ENCODE assay signal across 10 cellular contexts in the genomic region with DNA sequence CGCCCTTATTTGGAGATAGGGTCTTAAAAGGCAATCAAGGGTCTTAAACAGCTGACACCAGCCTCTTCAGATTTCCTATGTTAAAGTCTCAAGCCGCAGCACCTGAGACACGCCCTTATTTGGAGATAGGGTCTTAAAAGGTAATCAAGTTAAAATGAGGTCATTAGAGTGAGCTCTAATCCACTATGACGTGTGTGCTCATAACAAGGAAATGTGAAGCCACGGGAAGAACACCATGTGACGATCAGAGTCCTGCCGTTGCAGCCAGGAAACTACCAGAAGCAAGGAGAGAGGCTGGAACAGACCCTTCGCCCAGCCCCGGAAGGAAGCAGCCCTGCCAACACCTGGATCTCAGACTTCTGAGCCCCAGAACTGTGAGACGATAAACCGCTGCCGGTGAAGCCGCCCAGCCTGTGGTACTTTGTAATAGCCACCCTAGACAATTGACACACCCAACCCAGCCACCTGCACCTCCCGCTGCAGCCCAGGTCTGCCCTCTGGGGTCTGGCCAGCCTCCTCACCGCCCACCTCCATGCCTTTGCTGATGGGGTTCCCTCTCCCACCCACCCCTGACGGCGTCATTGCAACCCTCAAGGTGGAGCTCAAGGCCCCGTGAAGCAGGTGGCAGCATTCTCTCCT.
DNase-seq lines count a peak whose midpoint lies in the region; ATAC-seq and TF ChIP-seq lines count a peak whose summit lies in the region.
"Had no signal": no experiment of that assay in that cellular context is flagged by ENCODE, and none has a peak within 500 bp of the region (broad histone marks: within the 10 kb centered on the region; RNA-seq: fewer than 3 reads in every experiment).

No MANE protein-coding gene starts in this region.

- intact Hi-C loops in transverse colon (cut with DNase I; ENCODE audit: low total_unique reads), result no loop called here

- POLR2A ChIA-PET in activated naive CD8-positive, alpha-beta T cell treated with anti-CD3 and anti-CD28 coated beads, Interleukin-2, amount 10 ng/mL, durations not matched to agents 7 days and 5 days (lab: Charles Lee), result no interaction called here

- H3K4me1 Mint-ChIP-seq in activated naive CD8-positive, alpha-beta T cell treated with anti-CD3 and anti-CD28 coated beads, Interleukin-2, amount 10 ng/mL, durations not matched to agents 7 days and 5 days, result peaks cover 5% of the 10 kb centered on the region
- H3K4me1 Mint-ChIP-seq in activated naive CD8-positive, alpha-beta T cell treated with anti-CD3 and anti-CD28 coated beads, Interleukin-2, amount 50 U/mL, for 24 hours, result peaks cover 6% of the 10 kb centered on the region
- no peaks in the 10 kb centered on the region for H3K4me1 Mint-ChIP-seq in chondrocyte (ENCODE audit: low read depth)

- H3K9me3 Mint-ChIP-seq in activated naive CD8-positive, alpha-beta T cell treated with anti-CD3 and anti-CD28 coated beads, Interleukin-2, amount 10 ng/mL, durations not matched to agents 7 days and 5 days, result no peaks in the 10 kb centered on the region
- no peaks in the 10 kb centered on the region for H3K9me3 Mint-ChIP-seq in activated naive CD8-positive, alpha-beta T cell treated with anti-CD3 and anti-CD28 coated beads, Interleukin-2, amount 50 U/mL, for 24 hours
- H3K9me3 Mint-ChIP-seq in chondrocyte (ENCODE audit: low read depth), result no peaks in the 10 kb centered on the region

- TF ChIP-seq POLR2A in transverse colon (IDR thresholded peaks at IDR 0.05), result no peak

- peak; percentile 63 for ATAC-seq in activated naive CD8-positive, alpha-beta T cell treated with anti-CD3 and anti-CD28 coated beads, Interleukin-2, amount 10 ng/mL, durations not matched to agents 7 days and 5 days (ENCODE audit: low read depth)
- ATAC-seq in activated naive CD8-positive, alpha-beta T cell treated with anti-CD3 and anti-CD28 coated beads, Interleukin-2, amount 50 U/mL, for 24 hours, result no peak
- no peak for ATAC-seq in GM21528 (IDR thresholded peaks at IDR 0.05; ENCODE audit: low FRiP score, unreplicated experiment)
- ATAC-seq: gastrocnemius medialis had no signal

- no peak overlapping the region for H3K4me3 ChIP-seq in transverse colon
- H3K4me3 ChIP-seq: gastrocnemius medialis had no signal

- 15 to 35% methylated on average over 6 to 12 of the region's 18 CpGs for WGBS in transverse colon (ENCODE audit: low coverage in 1 of 2), 2 donors

- H3K27ac ChIP-seq in transverse colon, result no peak overlapping the region
- H3K27ac ChIP-seq: gastrocnemius medialis had no signal

- H3K27me3 Mint-ChIP-seq in activated naive CD8-positive, alpha-beta T cell treated with anti-CD3 and anti-CD28 coated beads, Interleukin-2, amount 10 ng/mL, durations not matched to agents 7 days and 5 days, result peaks cover 21% of the 10 kb centered on the region
- H3K27me3 Mint-ChIP-seq in activated naive CD8-positive, alpha-beta T cell treated with anti-CD3 and anti-CD28 coated beads, Interleukin-2, amount 50 U/mL, for 24 hours, result peaks cover 5% of the 10 kb centered on the region
- H3K27me3 Mint-ChIP-seq in chondrocyte (ENCODE audit: low read depth), result peaks cover 72% of the 10 kb centered on the region

- in situ Hi-C loops in transverse colon (cut with MboI; ENCODE audit: low pct_ligation_motif_present in 1 of 4, low pct_unique_long_range_greater_than_20kb in 1 of 4, low sequenced_read_pairs in 3 of 4), result no loop called here

- H3K4me1 ChIP-seq in transverse colon, result no peaks in the 10 kb centered on the region
- H3K4me1 ChIP-seq: gastrocnemius medialis had no signal

- peaks cover 4% of the 10 kb centered on the region for H3K27me3 ChIP-seq in transverse colon
- H3K27me3 ChIP-seq: gastrocnemius medialis had no signal

- no peak overlapping the region for H3K27ac Mint-ChIP-seq in activated naive CD8-positive, alpha-beta T cell treated with anti-CD3 and anti-CD28 coated beads, Interleukin-2, amount 10 ng/mL, durations not matched to agents 7 days and 5 days
- no peak overlapping the region for H3K27ac Mint-ChIP-seq in activated naive CD8-positive, alpha-beta T cell treated with anti-CD3 and anti-CD28 coated beads, Interleukin-2, amount 50 U/mL, for 24 hours
- no peak overlapping the region for H3K27ac Mint-ChIP-seq in chondrocyte (ENCODE audit: unreplicated experiment)

- H3K36me3 Mint-ChIP-seq in activated naive CD8-positive, alpha-beta T cell treated with anti-CD3 and anti-CD28 coated beads, Interleukin-2, amount 10 ng/mL, durations not matched to agents 7 days and 5 days, result no peaks in the 10 kb centered on the region
- H3K36me3 Mint-ChIP-seq in activated naive CD8-positive, alpha-beta T cell treated with anti-CD3 and anti-CD28 coated beads, Interleukin-2, amount 50 U/mL, for 24 hours (ENCODE audit: low read depth), result no peaks in the 10 kb centered on the region
- H3K36me3 Mint-ChIP-seq in chondrocyte (ENCODE audit: low read depth), result no peaks in the 10 kb centered on the region

- no peak overlapping the region for H3K4me3 Mint-ChIP-seq in activated naive CD8-positive, alpha-beta T cell treated with anti-CD3 and anti-CD28 coated beads, Interleukin-2, amount 10 ng/mL, durations not matched to agents 7 days and 5 days
- H3K4me3 Mint-ChIP-seq in activated naive CD8-positive, alpha-beta T cell treated with anti-CD3 and anti-CD28 coated beads, Interleukin-2, amount 50 U/mL, for 24 hours, result no peak overlapping the region
- H3K4me3 Mint-ChIP-seq in chondrocyte (ENCODE audit: unreplicated experiment), result no peak overlapping the region

- no peak for TF ChIP-seq EP300 in transverse colon (IDR thresholded peaks at IDR 0.05; ENCODE audit: low read depth)

- peak; percentile 34 for DNase-seq in activated naive CD8-positive, alpha-beta T cell treated with anti-CD3 and anti-CD28 coated beads, Interleukin-2, amount 10 ng/mL, durations not matched to agents 7 days and 5 days
- DNase-seq in activated naive CD8-positive, alpha-beta T cell treated with anti-CD3 and anti-CD28 coated beads, Interleukin-2, amount 50 U/mL, for 24 hours, result no peak
- DNase-seq in T-helper 1 cell, result peak in 4 of 5 donors; percentile 19 to 66 (median 42)
- peak; percentile 15 for DNase-seq in effector CD4-positive, alpha-beta T cell
- peak; percentile 27 for DNase-seq in transverse colon
- no peak for DNase-seq in NCI-H1694 treated with DMSO at 0.1 percent for 48 hours (lab: John Stamatoyannopoulos, UW)
- no peak for DNase-seq in chondrocyte (ENCODE audit: low spot score)
- DNase-seq: gastrocnemius medialis, NCI-H2227 treated with DMSO at 0.1 percent for 48 hours had no signal

- H3K9me3 ChIP-seq in transverse colon, result no peaks in the 10 kb centered on the region
- H3K9me3 ChIP-seq: gastrocnemius medialis had no signal

- TF ChIP-seq CTCF in transverse colon (IDR thresholded peaks at IDR 0.05), result no peak
- no peak for TF ChIP-seq CTCF in chondrocyte (IDR thresholded peaks at IDR 0.05)

- no peaks in the 10 kb centered on the region for H3K36me3 ChIP-seq in transverse colon
- H3K36me3 ChIP-seq: gastrocnemius medialis had no signal

Comparison
In these comparisons a context has a peak if more than half of its experiments do, and no peak if none do; other contexts are left out.
1. DNase-seq: peak in activated naive CD8-positive, alpha-beta T cell treated with anti-CD3 and anti-CD28 coated beads, Interleukin-2, amount 10 ng/mL, durations not matched to agents 7 days and 5 days (single experiment), T-helper 1 cell (4 of 5), effector CD4-positive, alpha-beta T cell (single experiment) and transverse colon (single experiment); none in activated naive CD8-positive, alpha-beta T cell treated with anti-CD3 and anti-CD28 coated beads, Interleukin-2, amount 50 U/mL, for 24 hours (single experiment), NCI-H1694 treated with DMSO at 0.1 percent for 48 hours (single experiment) and chondrocyte (single experiment).